Comparison of ENCODE assay signal across 8 cellular contexts in the genomic region with DNA sequence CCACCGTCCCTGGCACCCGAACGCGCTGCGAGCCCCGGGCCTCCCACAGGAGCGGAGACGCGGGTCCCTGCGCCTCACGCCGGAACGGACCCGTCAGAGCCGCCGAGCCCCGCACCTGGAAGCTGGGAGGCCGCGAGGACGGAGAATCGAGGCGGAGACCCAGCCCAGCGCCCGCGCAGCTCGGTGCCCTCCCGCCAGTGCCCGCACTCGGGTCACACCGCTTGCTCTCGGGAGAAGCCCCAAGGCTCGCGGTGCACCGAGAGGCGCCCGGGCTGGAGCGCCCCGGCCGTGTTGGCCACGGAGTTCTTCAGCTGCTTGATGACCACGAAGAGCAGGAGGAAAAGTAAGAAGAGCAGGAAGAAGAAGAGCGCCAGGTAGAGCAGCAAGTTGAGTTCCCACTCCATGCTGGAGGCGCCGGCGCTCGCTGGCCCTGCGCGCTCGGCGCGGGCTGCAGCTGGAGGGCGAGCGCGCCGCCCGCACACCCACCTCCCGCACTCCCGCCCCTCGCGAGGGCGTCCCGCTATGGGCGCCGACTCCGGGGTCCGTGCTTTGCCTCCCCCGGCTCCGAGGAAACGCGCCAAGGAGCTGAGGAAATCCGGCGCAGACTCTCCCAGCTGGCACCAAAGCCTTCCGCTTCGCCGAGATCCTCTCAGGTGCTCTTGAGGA. TPM values are rescaled to one million over a fixed set of nuclear protein-coding genes. Genes with fewer than 3 reads are reported as not detected.
DNase-seq lines count a peak whose midpoint lies in the region; ATAC-seq and TF ChIP-seq lines count a peak whose summit lies in the region.

Gene SMIM43, minus strand, starts transcription at position 463 of the 666 bp plus-strand sequence. Its CDS starts 59 bp downstream, at position 404.

- H3K36me3 ChIP-seq in kidney epithelial cell (ENCODE audit: control insufficient read depth, insufficient read depth, low read length), result no peaks in the 10 kb centered on the region

- H3K4me3 Mint-ChIP-seq in type B pancreatic cell, result peak within 1 kb of the TSS; percentile 87

- no peak for TF ChIP-seq CTCF in astrocyte of the spinal cord (IDR thresholded peaks at IDR 0.05; ENCODE audit: low read depth, low read length)
- no peak for TF ChIP-seq CTCF in kidney epithelial cell (IDR thresholded peaks at IDR 0.05; ENCODE audit: insufficient read depth, low read length, poor library complexity, severe bottlenecking)
- TF ChIP-seq CTCF in type B pancreatic cell (conservative IDR thresholded peaks at IDR 0.05), result no peak

- H3K36me3 Mint-ChIP-seq in type B pancreatic cell, result no peaks in the 10 kb centered on the region

- peaks cover 6% of the 10 kb centered on the region for H3K4me1 Mint-ChIP-seq in type B pancreatic cell (ENCODE audit: unreplicated experiment)

- H3K27me3 Mint-ChIP-seq in type B pancreatic cell, result peaks cover 95% of the 10 kb centered on the region

- no peaks in the 10 kb centered on the region for H3K9me3 Mint-ChIP-seq in type B pancreatic cell

- intact Hi-C loops in Right ventricle myocardium superior (cut with DNase I) (no loop called here), Right ventricle myocardium inferior (cut with DNase I) (no loop called here)

- in situ Hi-C loops in astrocyte of the spinal cord (cut with HindIII; ENCODE audit: low sequenced_read_pairs), result no loop called here

- H3K4me3 ChIP-seq in astrocyte of the spinal cord (ENCODE audit: low read depth, low read length) (peak within 1 kb of the TSS; percentile 50), kidney epithelial cell (ENCODE audit: low read depth, low read length) (peak within 1 kb of the TSS; percentile 44)

- ATAC-seq in Right ventricle myocardium superior (ENCODE audit: poor library complexity), result peak; percentile 46
- no peak for ATAC-seq in Right ventricle myocardium inferior

- peaks cover 19% of the 10 kb centered on the region for H3K27me3 ChIP-seq in kidney epithelial cell (ENCODE audit: control insufficient read depth, insufficient read depth, low read length)

- peak within 1 kb of the TSS; percentile 20 for H3K27ac Mint-ChIP-seq in type B pancreatic cell

- DNase-seq in Right ventricle myocardium superior (no peak), Right ventricle myocardium inferior (ENCODE audit: missing footprints) (no peak), astrocyte of the spinal cord (ENCODE audit: low read depth, low spot score) (no peak), kidney epithelial cell (ENCODE audit: low read depth) (no peak), type B pancreatic cell (ENCODE audit: extremely low spot score, unreplicated experiment) (no peak), SHP77 treated with DMSO at 0.1 percent for 48 hours (lab: John Stamatoyannopoulos, UW) (no peak), HT-29 (ENCODE audit: low spot score) (no peak), foreskin melanocyte (no peak)

RNA-seq across cellular contexts. Expression of gene SMIM43, which starts in this region (rescaled TPM):
- total RNA-seq in Right ventricle myocardium superior (not detected), Right ventricle myocardium inferior (not detected), kidney epithelial cell (not detected in 2 replicates), type B pancreatic cell (ENCODE audit: low replicate concordance) (0.60 and 1.4 TPM in 2 replicates)
- not detected in 2 replicates for total RNA-seq in HT-29 (2014; rRNA removed; shearing (Covaris generic))

Comparison
In these comparisons a context has a peak if more than half of its experiments do, and no peak if none do; other contexts are left out.
1. Peak in ATAC-seq in Right ventricle myocardium superior; RNA of the gene not detected or under 1 TPM.